In the genomic region with DNA sequence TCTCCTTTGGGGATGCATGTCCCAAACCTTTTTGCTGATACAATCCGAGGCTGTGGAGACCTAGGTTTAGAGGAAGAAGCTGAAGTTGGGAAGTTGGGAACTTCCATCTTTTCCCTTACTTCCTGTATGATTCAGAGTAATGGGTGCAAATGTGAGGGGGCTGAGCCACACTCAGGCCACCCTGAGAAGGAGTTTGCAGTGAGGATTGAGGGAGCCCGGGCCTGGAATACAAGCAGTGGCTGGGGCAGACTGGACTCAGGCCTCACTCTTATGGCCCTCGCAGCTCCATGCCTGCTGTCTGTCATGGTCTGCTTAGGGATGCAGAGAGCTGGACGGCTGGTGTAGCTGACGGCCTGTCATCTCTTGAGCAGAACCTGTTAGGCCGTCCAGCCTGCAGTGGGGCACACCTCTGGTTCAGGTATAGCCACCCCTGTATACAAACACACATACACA, we compare ENCODE assay signal across 24 cellular contexts.
DNase-seq lines count a peak whose midpoint lies in the region; ATAC-seq, FAIRE-seq and TF ChIP-seq lines count a peak whose summit lies in the region.
"Had no signal": no experiment of that assay in that cellular context is flagged by ENCODE, and none has a peak within 500 bp of the region (broad histone marks: within the 10 kb centered on the region; RNA-seq: fewer than 3 reads in every experiment).

No MANE protein-coding gene starts in this region.

- H4K8ac ChIP-seq in neuronal stem cell (ENCODE audit: low read depth, low read length), result no peak overlapping the region

- no peaks in the 10 kb centered on the region for H3K9me3 ChIP-seq in K562 (replicated peaks; ENCODE audit: control insufficient read depth, insufficient read depth, low read depth, low read length)
- no peaks in the 10 kb centered on the region for H3K9me3 ChIP-seq in neuronal stem cell (replicated peaks in 1 of 2; ENCODE audit: control insufficient read depth in 2 of 2, insufficient read depth in 1 of 2, low read depth in 1 of 2, low read length in 2 of 2)
- H3K9me3 ChIP-seq in upper lobe of right lung, result no peaks in the 10 kb centered on the region
- H3K9me3 ChIP-seq in MG63, result no peaks in the 10 kb centered on the region
- H3K9me3 ChIP-seq: HAP-1 had no signal

- H3K36me3 ChIP-seq in K562 (ENCODE audit: control insufficient read depth, insufficient read depth, low read length) (no peaks in the 10 kb centered on the region), neuronal stem cell (replicated peaks in 1 of 2; ENCODE audit: control insufficient read depth in 2 of 2, insufficient read depth in 2 of 2, low read length in 2 of 2) (no peaks in the 10 kb centered on the region), upper lobe of right lung (no peaks in the 10 kb centered on the region), MG63 (no peaks in the 10 kb centered on the region)
- H3K36me3 ChIP-seq: HAP-1 had no signal

- H3K18ac ChIP-seq in neuronal stem cell (ENCODE audit: low read length), result peak overlapping the region; percentile 61

- no peak overlapping the region for H3K27ac ChIP-seq in K562 (ENCODE audit: extremely low read depth, low read depth, low read length)
- no peak overlapping the region for H3K27ac ChIP-seq in neuronal stem cell (replicated peaks; ENCODE audit: low read length)
- no peak overlapping the region for H3K27ac ChIP-seq in upper lobe of right lung
- H3K27ac ChIP-seq: 22Rv1 had no signal

- peak; percentile 55 for DNase-seq in Right ventricle myocardium inferior (ENCODE audit: missing footprints)
- DNase-seq in left ventricle myocardium superior, result no peak
- DNase-seq in K562 (ENCODE audit: extremely low read depth in 1 of 4, low spot score in 3 of 4), result no peak
- DNase-seq in neuronal stem cell (ENCODE audit: low spot score), result no peak
- no peak for DNase-seq in upper lobe of right lung
- no peak for DNase-seq in MG63
- DNase-seq: AML-193; C1 segment of cervical spinal cord; Calu3; CD8-positive, alpha-beta memory T cell; KG1; NCI-H1105; NCI-H146; NCI-H2029 treated with DMSO at 0.1 percent for 48 hours; NCI-H226; NCI-H524; NCI-H82 had no signal

- H3K23ac ChIP-seq in neuronal stem cell (ENCODE audit: low read depth, low read length, poor library complexity), result no peak overlapping the region

- H3K9ac ChIP-seq in K562 (ENCODE audit: insufficient read depth in 1 of 2, low read depth in 2 of 2, low read length in 2 of 2), result no peak overlapping the region
- no peak overlapping the region for H3K9ac ChIP-seq in neuronal stem cell (ENCODE audit: low read depth, low read length, poor library complexity)

- H3K4ac ChIP-seq in neuronal stem cell (ENCODE audit: low read length), result no peak overlapping the region

- FAIRE-seq in K562 (lab: Jason Lieb, UNC), result no peak
- FAIRE-seq: G401.6, GM12892 had no signal

- H3K14ac ChIP-seq in neuronal stem cell (ENCODE audit: low read length), result no peak overlapping the region

- H2BK12ac ChIP-seq in neuronal stem cell (ENCODE audit: low read length), result no peak overlapping the region

- WGBS in K562 (ENCODE audit: insufficient coverage, low coverage, missing lambda C conversion rate), result 8% methylated on average over 6 of the region's 6 CpGs
- no CpG with 5 or more reads among the region's 6 CpGs for WGBS in neuronal stem cell (ENCODE audit: extremely low coverage in 2 of 2, insufficient read length in 2 of 2, insufficient replicate concordance in 1 of 2), 2 donors

- peak overlapping the region; percentile 81 for H2BK15ac ChIP-seq in neuronal stem cell (ENCODE audit: low read length)

- TF ChIP-seq POLR2A in K562 (conservative IDR thresholded peaks at IDR 0.05), result no peak

- no peak for ATAC-seq in Right ventricle myocardium inferior
- ATAC-seq in left ventricle myocardium superior, result no peak
- peak; percentile 23; the same call in 2 of the 3 replicates for ATAC-seq in K562
- peak; percentile 33 for ATAC-seq in upper lobe of right lung
- ATAC-seq in activated CD4-positive, CD25-positive, alpha-beta regulatory T cell treated with anti-CD3 and anti-CD28 coated beads, Interleukin-2, amount 50 U/mL, for 24 hours, result no peak
- ATAC-seq in HG02610 (IDR thresholded peaks at IDR 0.05; ENCODE audit: unreplicated experiment), result no peak
- ATAC-seq: Panc1 had no signal

- no peak overlapping the region for H2AK5ac ChIP-seq in neuronal stem cell (ENCODE audit: low read depth, low read length)

- H3K4me3 ChIP-seq in K562 (no peak overlapping the region), neuronal stem cell (ENCODE audit: low read length in 2 of 2) (no peak overlapping the region), upper lobe of right lung (no peak overlapping the region), MG63 (no peak overlapping the region)
- H3K4me3 ChIP-seq: HAP-1 had no signal

- intact Hi-C loops in Right ventricle myocardium inferior (cut with DNase I) (no loop called here), left ventricle myocardium superior (cut with micrococcal nuclease) (no loop called here), K562 (cut with micrococcal nuclease) (no loop called here), upper lobe of right lung (cut with DNase I) (no loop called here)

- no peak overlapping the region for H2BK5ac ChIP-seq in neuronal stem cell (ENCODE audit: low read length)

- H4K91ac ChIP-seq in neuronal stem cell (ENCODE audit: low read depth, low read length, poor library complexity), result no peak overlapping the region

- CTCF ChIA-PET in K562 (lab: Yijun Ruan, JAX; ENCODE audit: low intra/inter-chr PET ratio), result no interaction called here

- H3K79me1 ChIP-seq in neuronal stem cell (ENCODE audit: low read depth, low read length), result no peaks in the 10 kb centered on the region

- H2BK120ac ChIP-seq in neuronal stem cell (ENCODE audit: low read depth, low read length), result no peak overlapping the region

- no peaks in the 10 kb centered on the region for H3K9me1 ChIP-seq in K562 (ENCODE audit: control insufficient read depth, insufficient read depth, low read length)

- no peak for TF ChIP-seq EP300 in K562 (IDR thresholded peaks at IDR 0.05; ENCODE audit: low read length)

- POLR2A ChIA-PET in K562 (lab: Yijun Ruan, JAX), result interaction anchor here (0.6 to 0.7 kb wide), 3 partner anchors 12 to 200 kb away, joined by 3 to 4 read pairs (median 3); no protein-coding TSS in a partner anchor

- TF ChIP-seq CTCF in K562 (IDR thresholded peaks at IDR 0.05 in 2 of 3, conservative IDR thresholded peaks at IDR 0.05 in 1 of 3; ENCODE audit: insufficient read depth in 2 of 3, low read depth in 1 of 3, low read length in 3 of 3) (no peak), upper lobe of right lung (IDR thresholded peaks at IDR 0.05) (no peak)

- BruUV-seq in K562 (replicated peaks; lab: Mats Ljungman, UMichigan), result no TSS peak

- peaks cover 9 to 11% of the 10 kb centered on the region in 2 experiments; a peak in 3 of 5 replicates for H3K4me1 ChIP-seq in K562 (replicated peaks in 1 of 2; ENCODE audit: control insufficient read depth in 2 of 2, insufficient read depth in 2 of 2, low read length in 2 of 2)
- H3K4me1 ChIP-seq in neuronal stem cell (ENCODE audit: control insufficient read depth in 2 of 2, insufficient read depth in 1 of 2, low read depth in 1 of 2, low read length in 2 of 2), result peaks cover 0 to 4% of the 10 kb centered on the region in 2 donors
- peaks cover 4% of the 10 kb centered on the region for H3K4me1 ChIP-seq in upper lobe of right lung
- H3K4me1 ChIP-seq: HAP-1 had no signal

- H2AFZ ChIP-seq in K562 (ENCODE audit: low read depth, low read length) (peak overlapping the region; percentile 34; the same call in 1 of the 2 replicates), neuronal stem cell (ENCODE audit: low read length) (no peak overlapping the region)

- no peak for TF ChIP-seq RAD21 in K562 (CRISPR knock-in tag; conservative IDR thresholded peaks at IDR 0.05 in 1 of 2, IDR thresholded peaks at IDR 0.05 in 1 of 2)

- no peaks in the 10 kb centered on the region for H4K20me1 ChIP-seq in K562 (replicated peaks; ENCODE audit: control insufficient read depth, insufficient read depth, low read length)

- H3K27me3 ChIP-seq in K562 (ENCODE audit: control insufficient read depth in 2 of 2, insufficient read depth in 2 of 2, low read length in 2 of 2), result peaks cover 3 to 5% of the 10 kb centered on the region in 2 experiments; a peak in 2 of 5 replicates
- no peaks in the 10 kb centered on the region for H3K27me3 ChIP-seq in neuronal stem cell (ENCODE audit: control insufficient read depth in 3 of 3, insufficient read depth in 3 of 3, low read depth in 1 of 3, low read length in 3 of 3)
- H3K27me3 ChIP-seq in upper lobe of right lung, result no peaks in the 10 kb centered on the region
- no peaks in the 10 kb centered on the region for H3K27me3 ChIP-seq in MG63

- no peaks in the 10 kb centered on the region for H3K79me2 ChIP-seq in K562 (ENCODE audit: control insufficient read depth, insufficient read depth, low read length)

- H3K4me2 ChIP-seq in K562 (ENCODE audit: insufficient read depth, low read length) (no peak overlapping the region), neuronal stem cell (ENCODE audit: insufficient read depth, low read length, poor library complexity, severe bottlenecking) (no peak overlapping the region)

- in situ Hi-C loops in K562 (cut with MboI), result no loop called here

TF ChIP-seq in K562, 482 proteins besides CTCF, POLR2A, EP300 and RAD21:
- TF ChIP-seq, protein P1, sequence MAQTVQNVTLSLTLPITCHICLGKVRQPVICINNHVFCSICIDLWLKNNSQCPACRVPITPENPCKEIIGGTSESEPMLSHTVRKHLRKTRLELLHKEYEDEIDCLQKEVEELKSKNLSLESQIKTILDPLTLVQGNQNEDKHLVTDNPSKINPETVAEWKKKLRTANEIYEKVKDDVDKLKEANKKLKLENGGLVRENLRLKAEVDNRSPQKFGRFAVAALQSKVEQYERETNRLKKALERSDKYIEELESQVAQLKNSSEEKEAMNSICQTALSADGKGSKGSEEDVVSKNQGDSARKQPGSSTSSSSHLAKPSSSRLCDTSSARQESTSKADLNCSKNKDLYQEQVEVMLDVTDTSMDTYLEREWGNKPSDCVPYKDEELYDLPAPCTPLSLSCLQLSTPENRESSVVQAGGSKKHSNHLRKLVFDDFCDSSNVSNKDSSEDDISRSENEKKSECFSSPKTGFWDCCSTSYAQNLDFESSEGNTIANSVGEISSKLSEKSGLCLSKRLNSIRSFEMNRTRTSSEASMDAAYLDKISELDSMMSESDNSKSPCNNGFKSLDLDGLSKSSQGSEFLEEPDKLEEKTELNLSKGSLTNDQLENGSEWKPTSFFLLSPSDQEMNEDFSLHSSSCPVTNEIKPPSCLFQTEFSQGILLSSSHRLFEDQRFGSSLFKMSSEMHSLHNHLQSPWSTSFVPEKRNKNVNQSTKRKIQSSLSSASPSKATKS (CRISPR knock-in tag; IDR thresholded peaks at IDR 0.05), result no peak
- TF ChIP-seq ZNF253 (CRISPR knock-in tag; conservative IDR thresholded peaks at IDR 0.05) (no peak), SMARCA5 (IDR thresholded peaks at IDR 0.05) (no peak), SMARCE1 (IDR thresholded peaks at IDR 0.05) (no peak), ZNF12 (CRISPR knock-in tag; IDR thresholded peaks at IDR 0.05) (no peak), ZNF311 (CRISPR knock-in tag; IDR thresholded peaks at IDR 0.05) (no peak)

Comparison
In these comparisons a context has a peak if more than half of its experiments do, and no peak if none do; other contexts are left out.
1. ATAC-seq: peak in K562 (single experiment) and upper lobe of right lung (single experiment); none in Right ventricle myocardium inferior (single experiment), left ventricle myocardium superior (single experiment), activated CD4-positive, CD25-positive, alpha-beta regulatory T cell treated with anti-CD3 and anti-CD28 coated beads, Interleukin-2, amount 50 U/mL, for 24 hours (0 of 2) and HG02610 (single experiment).